ENCODE assay signal across 17 cellular contexts in the genomic region with DNA sequence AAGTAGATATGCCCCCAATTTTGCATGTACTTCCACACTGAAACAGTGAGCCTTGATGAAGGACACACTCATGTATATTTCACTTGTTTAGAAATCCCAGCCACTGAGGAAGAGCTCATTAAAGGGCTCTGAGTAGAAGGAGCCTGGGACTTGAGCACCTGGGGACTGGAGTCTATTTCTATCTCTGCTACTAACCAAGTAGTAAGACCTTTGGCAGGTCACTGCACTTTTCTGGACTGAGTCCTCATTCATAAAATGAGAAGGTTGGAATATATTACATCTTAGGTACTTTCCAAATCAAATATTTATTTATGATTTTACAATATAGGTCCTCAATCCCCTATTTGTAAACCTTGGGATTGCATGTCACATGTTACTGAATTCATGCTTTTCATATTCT.
"Had no signal": no experiment of that assay in that cellular context is flagged by ENCODE, and none has a peak within 500 bp of the region (broad histone marks: within the 10 kb centered on the region; RNA-seq: fewer than 3 reads in every experiment).

No MANE protein-coding gene starts in this region.

- H3K36me3 ChIP-seq: colonic mucosa, esophagus squamous epithelium, tibial artery, upper lobe of left lung, uterus had no signal

- H3K9me3 ChIP-seq: colonic mucosa, esophagus squamous epithelium, tibial artery, upper lobe of left lung, uterus had no signal

- H3K4me3 ChIP-seq: colonic mucosa, esophagus squamous epithelium, hepatocyte, tibial artery, upper lobe of left lung, uterus had no signal

- DNase-seq: colonic mucosa; dermis blood vessel endothelial cell; esophagus squamous epithelium; foreskin fibroblast; head of caudate nucleus; left colon; mammary epithelial cell; naive thymus-derived CD4-positive, alpha-beta T cell; nephron progenitor cell; stimulated activated CD4-positive, alpha-beta T cell treated with anti-CD3 and anti-CD28 coated beads, Interleukin-4, amount 100 ng/mL, for 1 hour; stimulated activated CD8-positive, alpha-beta memory T cell treated with anti-CD3 and anti-CD28 coated beads, Interleukin-4, amount 100 ng/mL, for 48 hours; stimulated activated naive CD8-positive, alpha-beta T cell treated with anti-CD3 and anti-CD28 coated beads, Interleukin-15, Interleukin-2, amounts not matched to agents 100 U/mL and 50 U/mL, for 24 hours; tibial artery; upper lobe of left lung; uterus had no signal

- ATAC-seq: left colon; naive thymus-derived CD4-positive, alpha-beta T cell; stimulated activated effector memory CD8-positive, alpha-beta T cell treated with anti-CD3 and anti-CD28 coated beads, Interleukin-12 subunit alpha, Interleukin-12 subunit beta, amount 100 ng/mL, for 72 hours; stimulated activated naive CD8-positive, alpha-beta T cell treated with anti-CD3 and anti-CD28 coated beads, Interleukin-15, Interleukin-2, amounts not matched to agents 100 U/mL and 50 U/mL, for 24 hours had no signal

- H3K27ac ChIP-seq: colonic mucosa, esophagus squamous epithelium, hepatocyte, tibial artery, upper lobe of left lung, uterus had no signal

- H3K27me3 ChIP-seq: colonic mucosa, esophagus squamous epithelium, hepatocyte, tibial artery, upper lobe of left lung, uterus had no signal

- H3K4me1 ChIP-seq: colonic mucosa, esophagus squamous epithelium, tibial artery, upper lobe of left lung, uterus had no signal
